In genomic region chr6:144921206-144921975, GRCh38 we compare ENCODE assay signal across 32 cellular contexts.
DNase-seq lines count a peak whose midpoint lies in the region; TF ChIP-seq lines count a peak whose summit lies in the region.
"Had no signal": no experiment of that assay in that cellular context is flagged by ENCODE, and none has a peak within 500 bp of the region (broad histone marks: within the 10 kb centered on the region; RNA-seq: fewer than 3 reads in every experiment).

No MANE protein-coding gene starts in this region.

- H3K4me3 Mint-ChIP-seq in activated CD4-positive, alpha-beta T cell treated with anti-CD3 and anti-CD28 coated beads, Interleukin-2, amount 10 ng/mL, durations not matched to agents 24 days and 14 days = no peak overlapping the region
- H3K4me3 Mint-ChIP-seq: activated CD4-positive, alpha-beta T cell treated with anti-CD3 and anti-CD28 coated beads for 36 hours; activated naive CD8-positive, alpha-beta T cell treated with anti-CD3 and anti-CD28 coated beads for 36 hours; CD14-positive monocyte; memory B cell had no signal

- H3K9me3 ChIP-seq in hepatocyte (ENCODE audit: low read depth) (no peaks in the 10 kb centered on the region), mesenchymal stem cell (ENCODE audit: control insufficient read depth, low read length) (no peaks in the 10 kb centered on the region)
- H3K9me3 ChIP-seq: Caco-2, colonic mucosa, suprapubic skin had no signal

- H3K4me1 ChIP-seq in hepatocyte (ENCODE audit: insufficient read depth) (no peaks in the 10 kb centered on the region), mesenchymal stem cell (ENCODE audit: control insufficient read depth, insufficient read depth, low read depth, low read length) (peaks cover 6% of the 10 kb centered on the region)
- H3K4me1 ChIP-seq: Caco-2, suprapubic skin had no signal

- no peak for TF ChIP-seq CTCF in hepatocyte (IDR thresholded peaks at IDR 0.05; ENCODE audit: poor library complexity)

- no peak overlapping the region for H4K8ac ChIP-seq in mesenchymal stem cell (ENCODE audit: low read length)

- no peak overlapping the region for H3K23ac ChIP-seq in mesenchymal stem cell (ENCODE audit: low read length in 2 of 2)

- H3K4me3 ChIP-seq in hepatocyte (no peak overlapping the region), mesenchymal stem cell (ENCODE audit: insufficient read depth in 1 of 2, low read depth in 1 of 2, low read length in 2 of 2) (no peak overlapping the region)
- H3K4me3 ChIP-seq: colonic mucosa, suprapubic skin had no signal

- H2BK12ac ChIP-seq in mesenchymal stem cell (ENCODE audit: low read length in 2 of 2) = no peak overlapping the region

- H3K9me2 ChIP-seq in hepatocyte (replicated peaks; ENCODE audit: insufficient read depth) = no peaks in the 10 kb centered on the region

- H3K36me3 ChIP-seq in hepatocyte (replicated peaks; ENCODE audit: insufficient read depth, low read depth) = no peaks in the 10 kb centered on the region
- no peaks in the 10 kb centered on the region for H3K36me3 ChIP-seq in mesenchymal stem cell (ENCODE audit: control insufficient read depth in 1 of 2, insufficient read depth in 2 of 2, low read depth in 1 of 2, low read length in 2 of 2)
- H3K36me3 ChIP-seq: colonic mucosa, suprapubic skin had no signal

- H3K9me3 Mint-ChIP-seq in activated CD4-positive, alpha-beta T cell treated with anti-CD3 and anti-CD28 coated beads, Interleukin-2, amount 10 ng/mL, durations not matched to agents 24 days and 14 days = no peaks in the 10 kb centered on the region
- H3K9me3 Mint-ChIP-seq: activated naive CD8-positive, alpha-beta T cell treated with anti-CD3 and anti-CD28 coated beads for 36 hours; effector memory CD8-positive, alpha-beta T cell; memory B cell had no signal

- H2AK5ac ChIP-seq in mesenchymal stem cell (ENCODE audit: low read length, severe bottlenecking) = no peak overlapping the region

- H2BK15ac ChIP-seq in mesenchymal stem cell (ENCODE audit: low read depth, poor library complexity, severe bottlenecking) = no peak overlapping the region

- no peak overlapping the region for H3K18ac ChIP-seq in mesenchymal stem cell (ENCODE audit: low read depth in 1 of 2, low read length in 2 of 2)

- H2AFZ ChIP-seq in hepatocyte (no peak overlapping the region), mesenchymal stem cell (ENCODE audit: low read depth, low read length) (no peak overlapping the region)

- no peaks in the 10 kb centered on the region for H4K20me1 ChIP-seq in hepatocyte (ENCODE audit: insufficient read depth, poor library complexity, severe bottlenecking)

- no peak overlapping the region for H3K14ac ChIP-seq in mesenchymal stem cell (ENCODE audit: low read length in 2 of 2)

- H3K4me2 ChIP-seq in hepatocyte = peak overlapping the region; percentile 45
- peak overlapping the region; percentile 50 for H3K4me2 ChIP-seq in mesenchymal stem cell (ENCODE audit: low read length, poor library complexity, severe bottlenecking)

- peaks cover 22% of the 10 kb centered on the region for H3K27me3 Mint-ChIP-seq in activated CD4-positive, alpha-beta T cell treated with anti-CD3 and anti-CD28 coated beads, Interleukin-2, amount 10 ng/mL, durations not matched to agents 24 days and 14 days

- H3K27ac Mint-ChIP-seq in activated CD4-positive, alpha-beta T cell treated with anti-CD3 and anti-CD28 coated beads, Interleukin-2, amount 10 ng/mL, durations not matched to agents 24 days and 14 days = no peak overlapping the region
- H3K27ac Mint-ChIP-seq: activated CD4-positive, alpha-beta T cell treated with anti-CD3 and anti-CD28 coated beads for 36 hours; activated naive CD8-positive, alpha-beta T cell treated with anti-CD3 and anti-CD28 coated beads for 36 hours; effector memory CD8-positive, alpha-beta T cell; memory B cell had no signal

- H3K27me3 ChIP-seq in hepatocyte = no peaks in the 10 kb centered on the region
- H3K27me3 ChIP-seq in mesenchymal stem cell (ENCODE audit: control insufficient read depth in 1 of 2, insufficient read depth in 1 of 2, low read length in 2 of 2) = no peaks in the 10 kb centered on the region
- H3K27me3 ChIP-seq: colonic mucosa, suprapubic skin had no signal

- no peak overlapping the region for H3K9ac ChIP-seq in mesenchymal stem cell (ENCODE audit: low read length)

- WGBS in hepatocyte (ENCODE audit: low lambda C conversion rate, missing lambda C conversion rate) = 56% methylated on average over 6 of the region's 6 CpGs
- 60% methylated on average over 4 of the region's 6 CpGs for WGBS in mesenchymal stem cell

- H3K79me1 ChIP-seq in mesenchymal stem cell (replicated peaks; ENCODE audit: low read length, poor library complexity, severe bottlenecking) = no peaks in the 10 kb centered on the region

- no peak overlapping the region for H2BK120ac ChIP-seq in mesenchymal stem cell (ENCODE audit: low read depth, low read length)

- H3K36me3 Mint-ChIP-seq in activated CD4-positive, alpha-beta T cell treated with anti-CD3 and anti-CD28 coated beads, Interleukin-2, amount 10 ng/mL, durations not matched to agents 24 days and 14 days (ENCODE audit: low read depth) = no peaks in the 10 kb centered on the region
- H3K36me3 Mint-ChIP-seq: activated naive CD8-positive, alpha-beta T cell treated with anti-CD3 and anti-CD28 coated beads for 36 hours; CD14-positive monocyte; memory B cell had no signal

- H2BK5ac ChIP-seq in mesenchymal stem cell (ENCODE audit: low read depth, low read length, poor library complexity, severe bottlenecking) = no peak overlapping the region

- peaks cover 4% of the 10 kb centered on the region for H3K4me1 Mint-ChIP-seq in activated CD4-positive, alpha-beta T cell treated with anti-CD3 and anti-CD28 coated beads, Interleukin-2, amount 10 ng/mL, durations not matched to agents 24 days and 14 days
- H3K4me1 Mint-ChIP-seq: activated CD4-positive, alpha-beta T cell treated with anti-CD3 and anti-CD28 coated beads for 36 hours; activated naive CD8-positive, alpha-beta T cell treated with anti-CD3 and anti-CD28 coated beads for 36 hours; memory B cell had no signal

- H3K79me2 ChIP-seq in hepatocyte = no peaks in the 10 kb centered on the region

- intact Hi-C loops in activated CD4-positive, alpha-beta T cell treated with anti-CD3 and anti-CD28 coated beads, Interleukin-2, amount 10 ng/mL, durations not matched to agents 24 days and 14 days (cut with micrococcal nuclease) = no loop called here

- no peak overlapping the region for H4K91ac ChIP-seq in mesenchymal stem cell (ENCODE audit: low read length)

- no peak overlapping the region for H3K4ac ChIP-seq in mesenchymal stem cell (ENCODE audit: low read depth in 1 of 2, low read length in 2 of 2)

- DNase-seq in DMS53 (lab: John Stamatoyannopoulos, UW) (peak; percentile 27), DMS53 treated with DMSO at 0.1 percent for 48 hours (lab: John Stamatoyannopoulos, UW; ENCODE audit: unreplicated experiment) (no peak), hepatocyte (ENCODE audit: low spot score) (no peak), mesenchymal stem cell (no peak), renal cortical epithelial cell (ENCODE audit: low read depth) (peak; percentile 89), SW 1271 (lab: John Stamatoyannopoulos, UW) (no peak)
- DNase-seq in effector CD8-positive, alpha-beta T cell (lab: John Stamatoyannopoulos, UW) = no peak
- no peak for DNase-seq in activated CD4-positive, alpha-beta T cell treated with anti-CD3 and anti-CD28 coated beads, Interleukin-2, amount 10 ng/mL, durations not matched to agents 24 days and 14 days
- DNase-seq: activated CD4-positive, alpha-beta T cell treated with anti-CD3 and anti-CD28 coated beads for 36 hours; activated CD8-positive, alpha-beta memory T cell treated with anti-CD3 and anti-CD28 coated beads for 24 hours; activated effector memory CD4-positive, alpha-beta T cell treated with anti-CD3 and anti-CD28 coated beads, Interleukin-2, amount 50 U/mL, for 16 hours; activated naive CD8-positive, alpha-beta T cell treated with anti-CD3 and anti-CD28 coated beads for 36 hours; activated T-cell treated with anti-CD3 and anti-CD28 coated beads, Interleukin-2, amount 50 U/mL, for 1 hour; Caco-2; colonic mucosa; DMS79 treated with DMSO at 0.1 percent for 48 hours; effector memory CD8-positive, alpha-beta T cell; erythroblast; GDM1; Karpas-422; NCI-H1417 treated with DMSO at 0.1 percent for 48 hours; NCI-H2081 treated with DMSO at 0.1 percent for 48 hours; NCI-H345; nucleus accumbens; SIG-M5; stimulated activated naive CD4-positive, alpha-beta T cell; T-helper 9 cell had no signal

- H3K27ac ChIP-seq in hepatocyte (no peak overlapping the region), mesenchymal stem cell (ENCODE audit: low read length, poor library complexity, severe bottlenecking) (peak overlapping the region; percentile 15)
- H3K27ac ChIP-seq: 22Rv1, colonic mucosa, HL-60, suprapubic skin had no signal

Comparison
In these comparisons a context has a peak if more than half of its experiments do, and no peak if none do; other contexts are left out.
1. DNase-seq: peak in DMS53 (single experiment) and renal cortical epithelial cell (single experiment); none in DMS53 treated with DMSO at 0.1 percent for 48 hours (single experiment), hepatocyte (single experiment), mesenchymal stem cell (single experiment), effector CD8-positive, alpha-beta T cell (single experiment), activated CD4-positive, alpha-beta T cell treated with anti-CD3 and anti-CD28 coated beads, Interleukin-2, amount 10 ng/mL, durations not matched to agents 24 days and 14 days (single experiment) and SW 1271 (0 of 2).